Comparison of ENCODE assay signal across 21 cellular contexts in genomic region chr13:113638173-113638746, GRCh38. TPM values are rescaled to one million over a fixed set of nuclear protein-coding genes. Genes with fewer than 3 reads are reported as not detected.
"Had no signal": no experiment of that assay in that cellular context is flagged by ENCODE, and none has a peak within 500 bp of the region (broad histone marks: within the 10 kb centered on the region; RNA-seq: fewer than 3 reads in every experiment).

No MANE protein-coding gene starts in this region.

- H3K27me3 Mint-ChIP-seq: activated naive CD8-positive, alpha-beta T cell treated with anti-CD3 and anti-CD28 coated beads, Interleukin-2, amount 10 ng/mL, durations not matched to agents 7 days and 5 days; dendritic cell treated with granulocyte-macrophage colony-stimulating factor and Interleukin-4, amounts not matched to agents 40 ng/mL and 50 ng/mL, for 4 days; stimulated activated memory B cell treated with anti-CD40 and anti-IgM and Interleukin-4, amounts not matched to agents 10 μg/mL and 1 μg/mL and 100 μg/mL, for 72 hours had no signal

- H3K4me1 ChIP-seq: gastroesophageal sphincter, tibial artery, vagina had no signal

- H3K9ac ChIP-seq: parathyroid adenoma had no signal

- ATAC-seq: gastroesophageal sphincter; stimulated activated memory B cell treated with anti-CD40 and anti-IgM and Interleukin-4, amounts not matched to agents 10 μg/mL and 1 μg/mL and 100 μg/mL, for 72 hours had no signal

- H3K27me3 ChIP-seq: brain microvascular endothelial cell, gastroesophageal sphincter, tibial artery, vagina had no signal

- H3K4me3 Mint-ChIP-seq: activated naive CD8-positive, alpha-beta T cell treated with anti-CD3 and anti-CD28 coated beads, Interleukin-2, amount 10 ng/mL, durations not matched to agents 7 days and 5 days; dendritic cell treated with granulocyte-macrophage colony-stimulating factor and Interleukin-4, amounts not matched to agents 40 ng/mL and 50 ng/mL, for 4 days; stimulated activated memory B cell treated with anti-CD40 and anti-IgM and Interleukin-4, amounts not matched to agents 10 μg/mL and 1 μg/mL and 100 μg/mL, for 72 hours had no signal

- DNase-seq: activated CD4-positive, alpha-beta T cell treated with anti-CD3 and anti-CD28 coated beads for 48 hours; activated gamma-delta T cell treated with Interleukin-2 at 50 U/mL for 16 hours; activated naive CD8-positive, alpha-beta T cell treated with anti-CD3 and anti-CD28 coated beads, Interleukin-2, amount 10 ng/mL, durations not matched to agents 7 days and 5 days; brain microvascular endothelial cell; effector memory CD4-positive, alpha-beta T cell; midbrain; stimulated activated CD4-positive, alpha-beta T cell treated with anti-CD3 and anti-CD28 coated beads, Interleukin-2, amount 100 ng/mL, for 48 hours; T-helper 9 cell had no signal

- H3K27ac Mint-ChIP-seq: activated naive CD8-positive, alpha-beta T cell treated with anti-CD3 and anti-CD28 coated beads, Interleukin-2, amount 10 ng/mL, durations not matched to agents 7 days and 5 days; dendritic cell treated with granulocyte-macrophage colony-stimulating factor and Interleukin-4, amounts not matched to agents 40 ng/mL and 50 ng/mL, for 4 days; stimulated activated memory B cell treated with anti-CD40 and anti-IgM and Interleukin-4, amounts not matched to agents 10 μg/mL and 1 μg/mL and 100 μg/mL, for 72 hours had no signal

- H2AFZ ChIP-seq: parathyroid adenoma had no signal

- H3K9me3 Mint-ChIP-seq: activated naive CD8-positive, alpha-beta T cell treated with anti-CD3 and anti-CD28 coated beads, Interleukin-2, amount 10 ng/mL, durations not matched to agents 7 days and 5 days; neural crest cell; stimulated activated memory B cell treated with anti-CD40 and anti-IgM and Interleukin-4, amounts not matched to agents 10 μg/mL and 1 μg/mL and 100 μg/mL, for 72 hours had no signal

- H3K9me3 ChIP-seq: gastroesophageal sphincter, tibial artery, vagina had no signal

- H3K27ac ChIP-seq: brain microvascular endothelial cell, parathyroid adenoma, SK-N-MC, tibial artery, vagina had no signal

- H3K4me3 ChIP-seq: gastroesophageal sphincter, lung, SK-N-MC, tibial artery, vagina had no signal

- H3K4me1 Mint-ChIP-seq: neural crest cell had no signal

RNA-seq across cellular contexts. Expression of gene ATP4B, which starts 19.7 kb away (rescaled TPM):
- total RNA-seq: activated naive CD8-positive, alpha-beta T cell treated with anti-CD3 and anti-CD28 coated beads, Interleukin-2, amount 10 ng/mL, durations not matched to agents 7 days and 5 days; epithelial cell of proximal tubule; gastroesophageal sphincter; lung; myocyte; neural crest cell; renal cortical epithelial cell; skeletal muscle tissue; vagina had no signal
- polyA plus RNA-seq: lung had no signal

RNA-seq across cellular contexts. Expression of gene GRK1, which starts 28.8 kb away (rescaled TPM):
- total RNA-seq: activated naive CD8-positive, alpha-beta T cell treated with anti-CD3 and anti-CD28 coated beads, Interleukin-2, amount 10 ng/mL, durations not matched to agents 7 days and 5 days; myocyte; renal cortical epithelial cell; skeletal muscle tissue; vagina had no signal
